In the genomic region with DNA sequence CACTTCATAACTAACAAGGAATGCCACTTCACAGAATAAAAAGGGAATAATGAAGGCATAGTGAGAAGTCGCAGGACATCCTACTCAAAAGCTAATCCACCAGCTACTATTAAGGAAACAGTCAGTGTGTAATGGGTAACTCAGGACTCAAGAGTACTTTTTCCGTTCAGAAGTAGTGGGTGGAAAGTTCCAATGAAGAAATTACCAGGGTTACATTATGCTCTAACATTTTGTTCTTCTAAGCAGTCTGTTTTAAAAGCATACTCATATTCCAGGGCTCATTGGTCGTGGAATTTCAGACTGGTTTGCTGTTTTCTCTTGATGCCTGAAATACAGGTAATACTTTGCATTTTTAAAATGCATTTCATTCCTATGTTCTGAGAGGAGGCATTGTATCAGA, we compare ENCODE assay signal across 21 cellular contexts.
"Had no signal": no experiment of that assay in that cellular context is flagged by ENCODE, and none has a peak within 500 bp of the region (broad histone marks: within the 10 kb centered on the region; RNA-seq: fewer than 3 reads in every experiment).

No MANE protein-coding gene starts in this region.

- H3K4me3 Mint-ChIP-seq: activated CD4-positive, alpha-beta memory T cell treated with anti-CD3 and anti-CD28 coated beads for 36 hours; activated CD4-positive, alpha-beta T cell treated with anti-CD3 and anti-CD28 coated beads for 36 hours; activated naive CD8-positive, alpha-beta T cell treated with anti-CD3 and anti-CD28 coated beads, Interleukin-2, amount 10 ng/mL, durations not matched to agents 7 days and 5 days; activated T-helper 1 cell treated with anti-CD3 and anti-CD28 coated beads, Interleukin-12 subunit alpha, Interleukin-12 subunit beta, Interleukin-2, Interleukin-4 antibody, amounts not matched to agents 30 ng/mL and 10 ng/mL and 1 ng/mL, durations not matched to agents 14 hours and 24 hours and 36 hours; nephron progenitor cell had no signal

- H3K27me3 Mint-ChIP-seq: activated CD4-positive, alpha-beta memory T cell treated with anti-CD3 and anti-CD28 coated beads for 36 hours; activated CD4-positive, alpha-beta T cell treated with anti-CD3 and anti-CD28 coated beads for 36 hours had no signal

- H3K36me3 ChIP-seq: gastroesophageal sphincter, heart right ventricle, tibial nerve, vagina had no signal

- H3K27me3 ChIP-seq: gastroesophageal sphincter, heart right ventricle, tibial nerve, vagina had no signal

- H3K9me3 ChIP-seq: gastroesophageal sphincter, heart right ventricle, tibial nerve, vagina had no signal

- DNase-seq: activated CD4-positive, alpha-beta memory T cell treated with anti-CD3 and anti-CD28 coated beads for 36 hours; activated CD4-positive, alpha-beta T cell treated with anti-CD3 and anti-CD28 coated beads for 36 hours; activated naive CD8-positive, alpha-beta T cell treated with anti-CD3 and anti-CD28 coated beads, Interleukin-2, amount 10 ng/mL, durations not matched to agents 7 days and 5 days; activated T-cell treated with anti-CD3 and anti-CD28 coated beads for 4 hours; effector CD4-positive, alpha-beta T cell; heart right ventricle; left colon; nephron progenitor cell; nucleus accumbens; retina; stimulated activated CD4-positive, alpha-beta T cell treated with anti-CD3 and anti-CD28 coated beads, Interleukin-12 subunit alpha, Interleukin-12 subunit beta, amount 100 ng/mL, for 4 hours; stimulated activated CD4-positive, alpha-beta T cell treated with anti-CD3 and anti-CD28 coated beads, Interleukin-1b, Interleukin-23, amount 100 ng/mL, for 48 hours; stimulated activated naive CD8-positive, alpha-beta T cell treated with anti-CD3 and anti-CD28 coated beads, Interleukin-15, Interleukin-2, amounts not matched to agents 100 U/mL and 50 U/mL, for 24 hours; substantia nigra; SW 1271 had no signal

- H3K36me3 Mint-ChIP-seq: activated CD4-positive, alpha-beta memory T cell treated with anti-CD3 and anti-CD28 coated beads for 36 hours; activated naive CD8-positive, alpha-beta T cell treated with anti-CD3 and anti-CD28 coated beads, Interleukin-2, amount 10 ng/mL, durations not matched to agents 7 days and 5 days had no signal

- H3K4me3 ChIP-seq: gastroesophageal sphincter, heart right ventricle, lung, tibial nerve, vagina had no signal

- H3K9me3 Mint-ChIP-seq: activated CD4-positive, alpha-beta memory T cell treated with anti-CD3 and anti-CD28 coated beads for 36 hours; activated naive CD8-positive, alpha-beta T cell treated with anti-CD3 and anti-CD28 coated beads, Interleukin-2, amount 10 ng/mL, durations not matched to agents 7 days and 5 days; activated T-helper 1 cell treated with anti-CD3 and anti-CD28 coated beads, Interleukin-12 subunit alpha, Interleukin-12 subunit beta, Interleukin-2, Interleukin-4 antibody, amounts not matched to agents 30 ng/mL and 10 ng/mL and 1 ng/mL, durations not matched to agents 14 hours and 24 hours and 36 hours; nephron progenitor cell had no signal

- FAIRE-seq: TTC549 had no signal

- H3K27ac Mint-ChIP-seq: activated CD4-positive, alpha-beta memory T cell treated with anti-CD3 and anti-CD28 coated beads for 36 hours; activated CD4-positive, alpha-beta T cell treated with anti-CD3 and anti-CD28 coated beads for 36 hours; activated naive CD8-positive, alpha-beta T cell treated with anti-CD3 and anti-CD28 coated beads, Interleukin-2, amount 10 ng/mL, durations not matched to agents 7 days and 5 days; activated T-helper 1 cell treated with anti-CD3 and anti-CD28 coated beads, Interleukin-12 subunit alpha, Interleukin-12 subunit beta, Interleukin-2, Interleukin-4 antibody, amounts not matched to agents 30 ng/mL and 10 ng/mL and 1 ng/mL, durations not matched to agents 14 hours and 24 hours and 36 hours; nephron progenitor cell had no signal

- H3K4me1 ChIP-seq: gastroesophageal sphincter, tibial nerve had no signal

- H3K27ac ChIP-seq: gastroesophageal sphincter, heart right ventricle, vagina had no signal

- ATAC-seq: activated CD4-positive, alpha-beta T cell treated with anti-CD3 and anti-CD28 coated beads for 36 hours; gastroesophageal sphincter; heart right ventricle; left colon; stimulated activated naive CD8-positive, alpha-beta T cell treated with anti-CD3 and anti-CD28 coated beads, Interleukin-15, Interleukin-2, amounts not matched to agents 100 U/mL and 50 U/mL, for 24 hours had no signal

- H3K4me1 Mint-ChIP-seq: activated CD4-positive, alpha-beta T cell treated with anti-CD3 and anti-CD28 coated beads for 36 hours; activated naive CD8-positive, alpha-beta T cell treated with anti-CD3 and anti-CD28 coated beads, Interleukin-2, amount 10 ng/mL, durations not matched to agents 7 days and 5 days had no signal
